ENCODE assay signal across 21 cellular contexts in the genomic region with DNA sequence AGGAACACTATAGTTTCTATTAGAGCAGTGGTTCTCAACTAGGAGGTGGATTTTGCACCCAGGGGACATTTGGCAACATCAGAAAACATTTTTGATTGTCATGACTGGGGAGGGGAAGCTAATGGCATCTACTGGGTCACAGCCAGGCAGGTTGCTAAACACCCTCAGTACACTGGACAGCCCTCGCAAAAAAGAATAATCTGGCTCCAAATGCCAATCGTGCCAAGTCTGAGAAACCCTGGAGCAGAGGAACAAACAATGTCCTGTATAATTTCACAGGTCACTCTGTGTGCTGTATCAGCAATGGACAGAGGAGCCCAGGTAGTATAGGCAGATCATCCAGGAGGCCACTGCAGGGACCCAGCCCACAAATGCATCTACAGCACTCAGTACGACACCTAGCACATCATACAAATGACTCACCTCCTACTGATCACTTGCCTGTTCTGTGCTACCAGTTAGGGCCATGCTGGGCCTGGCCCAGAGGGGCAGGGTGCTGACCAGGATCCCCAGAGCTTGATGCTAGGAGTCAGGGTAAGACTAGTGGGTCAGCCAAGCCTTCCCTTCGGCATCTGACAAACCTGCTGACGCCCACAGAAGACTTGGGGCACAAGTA. TPM values are rescaled to one million over a fixed set of nuclear protein-coding genes. Genes with fewer than 3 reads are reported as not detected.
A peak's percentile ranks its signal among the peaks of the same experiment; 100 is the strongest.
DNase-seq lines count a peak whose midpoint lies in the region; ATAC-seq, FAIRE-seq and TF ChIP-seq lines count a peak whose summit lies in the region.
"Had no signal": no experiment of that assay in that cellular context is flagged by ENCODE, and none has a peak within 500 bp of the region (broad histone marks: within the 10 kb centered on the region; RNA-seq: fewer than 3 reads in every experiment).

No MANE protein-coding gene starts in this region.

- FAIRE-seq in small intestine (lab: Jason Lieb, UNC), result no peak
- FAIRE-seq: endothelial cell of umbilical vein had no signal

- H3K27me3 Mint-ChIP-seq in WTC11 (ENCODE audit: low read depth), result no peaks in the 10 kb centered on the region
- H3K27me3 Mint-ChIP-seq: activated CD4-positive, alpha-beta memory T cell treated with anti-CD3 and anti-CD28 coated beads, Interleukin-2, amount 10 ng/mL, durations not matched to agents 7 days and 5 days; type B pancreatic cell had no signal

- TF ChIP-seq CTCF in foreskin keratinocyte (conservative IDR thresholded peaks at IDR 0.05) (no peak), WTC11 (IDR thresholded peaks at IDR 0.05) (no peak)

- H3K9me3 Mint-ChIP-seq in WTC11, result no peaks in the 10 kb centered on the region
- H3K9me3 Mint-ChIP-seq: activated CD4-positive, alpha-beta memory T cell treated with anti-CD3 and anti-CD28 coated beads, Interleukin-2, amount 10 ng/mL, durations not matched to agents 7 days and 5 days; nephron; T-helper 1 cell treated with Interleukin-12 subunit alpha and Interleukin-12 subunit beta and Interleukin-4 antibody, amounts not matched to agents 30 μg/mL and 1 μg/mL, for 36 hours; type B pancreatic cell had no signal

- DNase-seq in ELR (ENCODE audit: low read depth) (peak; percentile 26), NOMO-1 treated with DMSO at 0.1 percent for 48 hours (lab: John Stamatoyannopoulos, UW; ENCODE audit: unreplicated experiment) (peak; percentile 72), foreskin keratinocyte (no peak), small intestine (peak; percentile 6), WTC11 (ENCODE audit: low spot score) (no peak), amygdala (lab: John Stamatoyannopoulos, UW) (no peak), H7 (no peak), NCI-H1417 treated with DMSO at 0.1 percent for 48 hours (lab: John Stamatoyannopoulos, UW) (no peak)
- DNase-seq: activated CD4-positive, alpha-beta memory T cell treated with anti-CD3 and anti-CD28 coated beads, Interleukin-2, amount 10 ng/mL, durations not matched to agents 7 days and 5 days; amniotic stem cell; dermis blood vessel endothelial cell; NCI-H1694; NCI-H69; sigmoid colon; SJCRH30; stimulated activated CD4-positive, alpha-beta T cell treated with anti-CD3 and anti-CD28 coated beads, Interleukin-1b, Interleukin-23, amount 100 ng/mL, for 48 hours; stimulated activated naive CD4-positive, alpha-beta T cell treated with Interleukin-2 at 50 U/mL for 16 hours had no signal

- H3K4me3 Mint-ChIP-seq in WTC11, result no peak overlapping the region
- H3K4me3 Mint-ChIP-seq: activated CD4-positive, alpha-beta memory T cell treated with anti-CD3 and anti-CD28 coated beads, Interleukin-2, amount 10 ng/mL, durations not matched to agents 7 days and 5 days; nephron; T-helper 1 cell treated with Interleukin-12 subunit alpha and Interleukin-12 subunit beta and Interleukin-4 antibody, amounts not matched to agents 30 μg/mL and 1 μg/mL, for 36 hours; type B pancreatic cell had no signal

- no peak overlapping the region for H3K4me3 ChIP-seq in small intestine (ENCODE audit: low read depth in 1 of 2, low read length in 2 of 2)
- no peak overlapping the region for H3K4me3 ChIP-seq in H7 (ENCODE audit: insufficient read depth, low read depth, low read length)
- H3K4me3 ChIP-seq: sigmoid colon, SJCRH30 had no signal

- H3K36me3 Mint-ChIP-seq in WTC11, result no peaks in the 10 kb centered on the region

- no peaks in the 10 kb centered on the region for H3K27me3 ChIP-seq in foreskin keratinocyte
- H3K27me3 ChIP-seq in small intestine (ENCODE audit: control insufficient read depth in 2 of 2, insufficient read depth in 2 of 2, low read length in 2 of 2), result no peaks in the 10 kb centered on the region
- no peaks in the 10 kb centered on the region for H3K27me3 ChIP-seq in H7 (ENCODE audit: control insufficient read depth, insufficient read depth, low read length)
- H3K27me3 ChIP-seq: sigmoid colon, SJCRH30 had no signal

- H3K4me1 ChIP-seq in foreskin keratinocyte, result no peaks in the 10 kb centered on the region
- H3K4me1 ChIP-seq in small intestine (ENCODE audit: control insufficient read depth in 2 of 2, insufficient read depth in 1 of 2, low read depth in 1 of 2, low read length in 1 of 2), result peaks cover 0 to 6% of the 10 kb centered on the region in 2 donors
- H3K4me1 ChIP-seq: sigmoid colon, SJCRH30 had no signal

- H3K36me3 ChIP-seq in small intestine (ENCODE audit: control insufficient read depth in 2 of 2, insufficient read depth in 2 of 2, low read length in 2 of 2), result no peaks in the 10 kb centered on the region
- no peaks in the 10 kb centered on the region for H3K36me3 ChIP-seq in H7 (replicated peaks; ENCODE audit: control insufficient read depth, insufficient read depth, low read length)
- H3K36me3 ChIP-seq: SJCRH30 had no signal

- ATAC-seq in foreskin keratinocyte, result peak; percentile 52
- ATAC-seq in WTC11, result no peak

- H3K27ac Mint-ChIP-seq in WTC11, result no peak overlapping the region
- H3K27ac Mint-ChIP-seq: activated CD4-positive, alpha-beta memory T cell treated with anti-CD3 and anti-CD28 coated beads, Interleukin-2, amount 10 ng/mL, durations not matched to agents 7 days and 5 days; nephron; T-helper 1 cell treated with Interleukin-12 subunit alpha and Interleukin-12 subunit beta and Interleukin-4 antibody, amounts not matched to agents 30 μg/mL and 1 μg/mL, for 36 hours; type B pancreatic cell had no signal

- POLR2A ChIA-PET in WTC11 (lab: Charles Lee), result no interaction called here

- H3K4me1 Mint-ChIP-seq in WTC11, result peaks cover 19% of the 10 kb centered on the region
- H3K4me1 Mint-ChIP-seq: activated CD4-positive, alpha-beta memory T cell treated with anti-CD3 and anti-CD28 coated beads, Interleukin-2, amount 10 ng/mL, durations not matched to agents 7 days and 5 days; nephron had no signal

- WGBS in small intestine, 3 donors, result 54 to 88% (median 75%) methylated on average over 5 of the region's 5 CpGs

- no peaks in the 10 kb centered on the region for H3K9me3 ChIP-seq in small intestine (ENCODE audit: control insufficient read depth, low read depth)
- H3K9me3 ChIP-seq: sigmoid colon, SJCRH30 had no signal

- H3K27ac ChIP-seq in foreskin keratinocyte (no peak overlapping the region), small intestine (ENCODE audit: low read depth in 1 of 2, low read length in 1 of 2) (no peak overlapping the region)
- H3K27ac ChIP-seq: sigmoid colon, SJCRH30 had no signal

- CTCF ChIA-PET in WTC11 (lab: Charles Lee), result interaction anchor here (1.0 to 1.9 kb wide), 3 partner anchors 51 to 144 kb away, joined by 4 to 6 read pairs (median 6); no protein-coding TSS in a partner anchor

TF ChIP-seq in WTC11, 78 proteins besides CTCF, POLR2A, EP300 and RAD21:
- TF ChIP-seq, protein P1, sequence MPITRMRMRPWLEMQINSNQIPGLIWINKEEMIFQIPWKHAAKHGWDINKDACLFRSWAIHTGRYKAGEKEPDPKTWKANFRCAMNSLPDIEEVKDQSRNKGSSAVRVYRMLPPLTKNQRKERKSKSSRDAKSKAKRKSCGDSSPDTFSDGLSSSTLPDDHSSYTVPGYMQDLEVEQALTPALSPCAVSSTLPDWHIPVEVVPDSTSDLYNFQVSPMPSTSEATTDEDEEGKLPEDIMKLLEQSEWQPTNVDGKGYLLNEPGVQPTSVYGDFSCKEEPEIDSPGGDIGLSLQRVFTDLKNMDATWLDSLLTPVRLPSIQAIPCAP (CRISPR knock-in tag; IDR thresholded peaks at IDR 0.05), result no peak
- TF ChIP-seq NR3C1 (CRISPR knock-in tag; conservative IDR thresholded peaks at IDR 0.05; ENCODE audit: low read depth) (no peak), NFATC4 (CRISPR knock-in tag; IDR thresholded peaks at IDR 0.05) (no peak), RELA (CRISPR knock-in tag; IDR thresholded peaks at IDR 0.05; ENCODE audit: borderline replicate concordance) (no peak), RORB (CRISPR knock-in tag; IDR thresholded peaks at IDR 0.05) (no peak), MXD4 (CRISPR knock-in tag; IDR thresholded peaks at IDR 0.05; ENCODE audit: borderline replicate concordance) (no peak), GTF2I (CRISPR knock-in tag; conservative IDR thresholded peaks at IDR 0.05) (no peak), ZNF396 (CRISPR knock-in tag; IDR thresholded peaks at IDR 0.05; ENCODE audit: borderline replicate concordance) (no peak), ZBTB21 (CRISPR knock-in tag; IDR thresholded peaks at IDR 0.05; ENCODE audit: borderline replicate concordance) (no peak), SP1 (CRISPR knock-in tag; conservative IDR thresholded peaks at IDR 0.05) (no peak)
- TF ChIP-seq, protein P2, sequence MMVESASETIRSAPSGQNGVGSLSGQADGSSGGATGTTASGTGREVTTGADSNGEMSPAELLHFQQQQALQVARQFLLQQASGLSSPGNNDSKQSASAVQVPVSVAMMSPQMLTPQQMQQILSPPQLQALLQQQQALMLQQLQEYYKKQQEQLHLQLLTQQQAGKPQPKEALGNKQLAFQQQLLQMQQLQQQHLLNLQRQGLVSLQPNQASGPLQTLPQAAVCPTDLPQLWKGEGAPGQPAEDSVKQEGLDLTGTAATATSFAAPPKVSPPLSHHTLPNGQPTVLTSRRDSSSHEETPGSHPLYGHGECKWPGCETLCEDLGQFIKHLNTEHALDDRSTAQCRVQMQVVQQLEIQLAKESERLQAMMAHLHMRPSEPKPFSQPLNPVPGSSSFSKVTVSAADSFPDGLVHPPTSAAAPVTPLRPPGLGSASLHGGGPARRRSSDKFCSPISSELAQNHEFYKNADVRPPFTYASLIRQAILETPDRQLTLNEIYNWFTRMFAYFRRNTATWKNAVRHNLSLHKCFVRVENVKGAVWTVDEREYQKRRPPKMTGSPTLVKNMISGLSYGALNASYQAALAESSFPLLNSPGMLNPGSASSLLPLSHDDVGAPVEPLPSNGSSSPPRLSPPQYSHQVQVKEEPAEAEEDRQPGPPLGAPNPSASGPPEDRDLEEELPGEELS (CRISPR knock-in tag; IDR thresholded peaks at IDR 0.05), result no peak
- TF ChIP-seq, protein P3, sequence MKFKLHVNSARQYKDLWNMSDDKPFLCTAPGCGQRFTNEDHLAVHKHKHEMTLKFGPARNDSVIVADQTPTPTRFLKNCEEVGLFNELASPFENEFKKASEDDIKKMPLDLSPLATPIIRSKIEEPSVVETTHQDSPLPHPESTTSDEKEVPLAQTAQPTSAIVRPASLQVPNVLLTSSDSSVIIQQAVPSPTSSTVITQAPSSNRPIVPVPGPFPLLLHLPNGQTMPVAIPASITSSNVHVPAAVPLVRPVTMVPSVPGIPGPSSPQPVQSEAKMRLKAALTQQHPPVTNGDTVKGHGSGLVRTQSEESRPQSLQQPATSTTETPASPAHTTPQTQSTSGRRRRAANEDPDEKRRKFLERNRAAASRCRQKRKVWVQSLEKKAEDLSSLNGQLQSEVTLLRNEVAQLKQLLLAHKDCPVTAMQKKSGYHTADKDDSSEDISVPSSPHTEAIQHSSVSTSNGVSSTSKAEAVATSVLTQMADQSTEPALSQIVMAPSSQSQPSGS (CRISPR knock-in tag; IDR thresholded peaks at IDR 0.05; ENCODE audit: borderline replicate concordance, low read depth), result no peak

RNA-seq across cellular contexts. Expression of a gene that starts 37.6 kb away (rescaled TPM):
- 7.3 and 9.7 TPM in 2 replicates for total RNA-seq in foreskin keratinocyte
- 4.5 and 6.6 TPM in 2 replicates for polyA plus RNA-seq in foreskin keratinocyte
- polyA plus RNA-seq in small intestine, result 10 to 100 TPM in 1 of 3 donors, 1 to 10 TPM in 2; 5.4 to 11.1 (median 8.5) TPM
- 23.1 to 25.9 TPM (median 23.6 TPM) in 3 replicates for total RNA-seq in WTC11 (2021)
- total RNA-seq in H7 (2014; rRNA removed; shearing (Covaris generic)), result 19.4 and 23.9 TPM in 2 replicates

Comparison
In these comparisons a context has a peak if more than half of its experiments do, and no peak if none do; other contexts are left out.
1. DNase-seq: peak in ELR (single experiment), NOMO-1 treated with DMSO at 0.1 percent for 48 hours (single experiment) and small intestine (single experiment); none in foreskin keratinocyte (0 of 2), WTC11 (single experiment), amygdala (0 of 56), H7 (single experiment) and NCI-H1417 treated with DMSO at 0.1 percent for 48 hours (single experiment).